Comparison of ENCODE assay signal across 12 cellular contexts in the genomic region with DNA sequence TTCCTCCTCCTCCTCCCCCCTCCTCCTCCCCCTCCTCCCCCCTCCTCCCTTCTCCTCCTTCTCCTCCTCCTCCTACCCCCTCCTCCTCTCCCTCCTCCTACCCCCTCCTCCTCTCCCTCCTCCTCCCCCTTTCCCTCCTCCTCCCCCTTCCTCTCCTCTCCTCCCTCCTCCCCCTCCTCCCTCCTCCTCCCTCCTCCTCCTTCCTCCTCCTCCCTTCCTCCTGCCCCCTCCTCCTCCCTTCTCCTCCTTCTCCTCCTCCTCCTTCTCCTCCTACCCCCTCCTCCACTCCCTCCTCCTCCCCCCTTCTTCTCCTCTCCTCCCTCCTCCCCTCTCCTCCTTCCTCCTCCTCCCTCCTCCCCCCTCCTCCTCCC. TPM values are rescaled to one million over a fixed set of nuclear protein-coding genes. Genes with fewer than 3 reads are reported as not detected.
DNase-seq lines count a peak whose midpoint lies in the region; ATAC-seq, FAIRE-seq and TF ChIP-seq lines count a peak whose summit lies in the region.
"Had no signal": no experiment of that assay in that cellular context is flagged by ENCODE, and none has a peak within 500 bp of the region (broad histone marks: within the 10 kb centered on the region; RNA-seq: fewer than 3 reads in every experiment).

No MANE protein-coding gene starts in this region.

- peaks cover 58% of the 10 kb centered on the region for H3K4me1 Mint-ChIP-seq in stimulated activated naive CD8-positive, alpha-beta T cell treated with anti-CD3 and anti-CD28 coated beads, Interleukin-15, Interleukin-2, amounts not matched to agents 100 ng/mL and 50 ng/mL, for 24 hours (ENCODE audit: low read depth)
- peaks cover 51% of the 10 kb centered on the region for H3K4me1 Mint-ChIP-seq in activated CD4-positive, alpha-beta memory T cell treated with anti-CD3 and anti-CD28 coated beads for 36 hours (ENCODE audit: low read depth)

- H3K36me3 Mint-ChIP-seq in stimulated activated naive CD8-positive, alpha-beta T cell treated with anti-CD3 and anti-CD28 coated beads, Interleukin-15, Interleukin-2, amounts not matched to agents 100 ng/mL and 50 ng/mL, for 24 hours (ENCODE audit: low read depth), result peaks cover 12% of the 10 kb centered on the region
- peaks cover 8% of the 10 kb centered on the region for H3K36me3 Mint-ChIP-seq in activated CD4-positive, alpha-beta memory T cell treated with anti-CD3 and anti-CD28 coated beads for 36 hours

- CTCF ChIA-PET in activated CD4-positive, alpha-beta memory T cell treated with anti-CD3 and anti-CD28 coated beads for 36 hours (lab: Charles Lee), result interaction anchor here (1.1 to 11.4 kb wide), 8 partner anchors 8 to 467 kb away, joined by 3 to 355 read pairs (median 4); a partner anchor contains a TSS

- H3K4me3 ChIP-seq in vagina, result peak overlapping the region in 1 of 2 donors; percentile 31

- no peaks in the 10 kb centered on the region for H3K9me3 ChIP-seq in vagina
- H3K9me3 ChIP-seq: right lobe of liver had no signal

- H3K27me3 Mint-ChIP-seq in stimulated activated naive CD8-positive, alpha-beta T cell treated with anti-CD3 and anti-CD28 coated beads, Interleukin-15, Interleukin-2, amounts not matched to agents 100 ng/mL and 50 ng/mL, for 24 hours, result no peaks in the 10 kb centered on the region
- H3K27me3 Mint-ChIP-seq in activated CD4-positive, alpha-beta memory T cell treated with anti-CD3 and anti-CD28 coated beads for 36 hours, result no peaks in the 10 kb centered on the region

- POLR2A ChIA-PET in activated CD4-positive, alpha-beta memory T cell treated with anti-CD3 and anti-CD28 coated beads for 36 hours (lab: Charles Lee), result interaction anchor here (0.7 to 2.3 kb wide), 6 partner anchors 8 to 310 kb away, joined by 3 to 14 read pairs (median 6); a partner anchor contains a TSS

- H3K27me3 ChIP-seq in layer of hippocampus (ENCODE audit: control insufficient read depth, insufficient read depth, low read length) (no peaks in the 10 kb centered on the region), vagina (no peaks in the 10 kb centered on the region)
- H3K27me3 ChIP-seq: BLaER1, right lobe of liver had no signal

- intact Hi-C loops in activated CD4-positive, alpha-beta memory T cell treated with anti-CD3 and anti-CD28 coated beads for 36 hours (cut with micrococcal nuclease), result loop anchor here (1.0 to 5.0 kb wide), 8 partner anchors 43 to 466 kb away; a partner anchor contains a TSS
- intact Hi-C loops in vagina (cut with DNase I), result loop anchor here (10.0 kb wide), 1 partner anchor 469 kb away; no protein-coding TSS in a partner anchor

- no peak for DNase-seq in stimulated activated naive CD8-positive, alpha-beta T cell treated with anti-CD3 and anti-CD28 coated beads, Interleukin-15, Interleukin-2, amounts not matched to agents 100 U/mL and 50 U/mL, for 24 hours
- DNase-seq in activated CD4-positive, alpha-beta memory T cell treated with anti-CD3 and anti-CD28 coated beads for 36 hours, result no peak
- no peak for DNase-seq in vagina (ENCODE audit: extremely low spot score in 2 of 2)
- no peak for DNase-seq in GM12891 (ENCODE audit: insufficient read length, low spot score)
- no peak for DNase-seq in NCI-H748 treated with DMSO at 0.1 percent for 48 hours (lab: John Stamatoyannopoulos, UW)

- ATAC-seq in stimulated activated naive CD8-positive, alpha-beta T cell treated with anti-CD3 and anti-CD28 coated beads, Interleukin-15, Interleukin-2, amounts not matched to agents 100 U/mL and 50 U/mL, for 24 hours, result no peak
- ATAC-seq in HG02970 (IDR thresholded peaks at IDR 0.05; ENCODE audit: low FRiP score, unreplicated experiment), result no peak

- H3K27ac ChIP-seq in layer of hippocampus (ENCODE audit: low read depth, low read length), result peak overlapping the region; percentile 52
- peak overlapping the region; percentile 76 for H3K27ac ChIP-seq in vagina

- no peak for FAIRE-seq in GM12891 (lab: Jason Lieb, UNC)
- FAIRE-seq: bronchial epithelial cell had no signal

- peaks cover 8% of the 10 kb centered on the region for H3K4me1 ChIP-seq in vagina

- H3K36me3 ChIP-seq in vagina, result no peaks in the 10 kb centered on the region
- H3K36me3 ChIP-seq: BLaER1, right lobe of liver had no signal

- peak overlapping the region; percentile 94 for H3K27ac Mint-ChIP-seq in stimulated activated naive CD8-positive, alpha-beta T cell treated with anti-CD3 and anti-CD28 coated beads, Interleukin-15, Interleukin-2, amounts not matched to agents 100 ng/mL and 50 ng/mL, for 24 hours
- peak overlapping the region; percentile 96 for H3K27ac Mint-ChIP-seq in activated CD4-positive, alpha-beta memory T cell treated with anti-CD3 and anti-CD28 coated beads for 36 hours

- H3K9me3 Mint-ChIP-seq in stimulated activated naive CD8-positive, alpha-beta T cell treated with anti-CD3 and anti-CD28 coated beads, Interleukin-15, Interleukin-2, amounts not matched to agents 100 ng/mL and 50 ng/mL, for 24 hours, result peaks cover 12% of the 10 kb centered on the region
- peaks cover 8% of the 10 kb centered on the region for H3K9me3 Mint-ChIP-seq in activated CD4-positive, alpha-beta memory T cell treated with anti-CD3 and anti-CD28 coated beads for 36 hours

- TF ChIP-seq POLR2A in vagina (IDR thresholded peaks at IDR 0.05) (no peak), GM12891 (IDR thresholded peaks at IDR 0.05; ENCODE audit: low read depth, low read length) (no peak)

- TF ChIP-seq CTCF in vagina (IDR thresholded peaks at IDR 0.05), result no peak

- H3K4me3 Mint-ChIP-seq in stimulated activated naive CD8-positive, alpha-beta T cell treated with anti-CD3 and anti-CD28 coated beads, Interleukin-15, Interleukin-2, amounts not matched to agents 100 ng/mL and 50 ng/mL, for 24 hours, result no peak overlapping the region
- H3K4me3 Mint-ChIP-seq in activated CD4-positive, alpha-beta memory T cell treated with anti-CD3 and anti-CD28 coated beads for 36 hours, result no peak overlapping the region

TF ChIP-seq in GM12891, 5 proteins besides CTCF, POLR2A, EP300 and RAD21:
- TF ChIP-seq TAF1 (IDR thresholded peaks at IDR 0.05; ENCODE audit: low read depth, low read length), result no peak
- no peak for TF ChIP-seq PAX5 (IDR thresholded peaks at IDR 0.05; ENCODE audit: insufficient read depth, low read length, severe bottlenecking)
TF ChIP-seq in GM12891: peak in this region for 0.

RNA-seq across cellular contexts. Expression of a gene that starts 6.6 kb away (rescaled TPM):
- total RNA-seq in activated CD4-positive, alpha-beta memory T cell treated with anti-CD3 and anti-CD28 coated beads for 36 hours, result 10 to 100 TPM; 42.4 to 45.5 TPM
- 14.0 TPM for total RNA-seq in vagina
- polyA plus RNA-seq in GM12891 (2012; ENCODE audit: low read depth, missing spikeins), result 1.7 TPM

RNA-seq across cellular contexts. Expression of a gene that starts 29.5 kb away (rescaled TPM):
- total RNA-seq in activated CD4-positive, alpha-beta memory T cell treated with anti-CD3 and anti-CD28 coated beads for 36 hours, result under 1 TPM in 1 of 2 experiments, not detected in 1; 0.12 TPM
- total RNA-seq in vagina, result not detected
- polyA plus RNA-seq in GM12891 (2012; ENCODE audit: low read depth, missing spikeins), result 0.08 TPM
- total RNA-seq: bronchial epithelial cell, esophagus mucosa, right lobe of liver had no signal

RNA-seq across cellular contexts. Expression of a gene that starts 42.9 kb away (rescaled TPM):
- 100 to 1,000 TPM; 121 to 126 TPM for total RNA-seq in activated CD4-positive, alpha-beta memory T cell treated with anti-CD3 and anti-CD28 coated beads for 36 hours
- total RNA-seq in vagina, result 30.0 TPM
- polyA plus RNA-seq in GM12891 (2012; ENCODE audit: low read depth, missing spikeins), result 52.3 TPM

RNA-seq across cellular contexts. Expression of a gene that starts 45.0 kb away (rescaled TPM):
- total RNA-seq in activated CD4-positive, alpha-beta memory T cell treated with anti-CD3 and anti-CD28 coated beads for 36 hours, result not detected
- total RNA-seq in vagina, result 0.25 TPM
- polyA plus RNA-seq in GM12891 (2012; ENCODE audit: low read depth, missing spikeins), result not detected

RNA-seq across cellular contexts. Expression of a gene that starts 51.7 kb away (rescaled TPM):
- under 1 TPM; 0.48 to 0.65 TPM for total RNA-seq in activated CD4-positive, alpha-beta memory T cell treated with anti-CD3 and anti-CD28 coated beads for 36 hours
- total RNA-seq in vagina, result 49.1 TPM
- polyA plus RNA-seq in GM12891 (2012; ENCODE audit: low read depth, missing spikeins), result 2.7 TPM
